ENCODE assay signal across 37 cellular contexts in the genomic region with DNA sequence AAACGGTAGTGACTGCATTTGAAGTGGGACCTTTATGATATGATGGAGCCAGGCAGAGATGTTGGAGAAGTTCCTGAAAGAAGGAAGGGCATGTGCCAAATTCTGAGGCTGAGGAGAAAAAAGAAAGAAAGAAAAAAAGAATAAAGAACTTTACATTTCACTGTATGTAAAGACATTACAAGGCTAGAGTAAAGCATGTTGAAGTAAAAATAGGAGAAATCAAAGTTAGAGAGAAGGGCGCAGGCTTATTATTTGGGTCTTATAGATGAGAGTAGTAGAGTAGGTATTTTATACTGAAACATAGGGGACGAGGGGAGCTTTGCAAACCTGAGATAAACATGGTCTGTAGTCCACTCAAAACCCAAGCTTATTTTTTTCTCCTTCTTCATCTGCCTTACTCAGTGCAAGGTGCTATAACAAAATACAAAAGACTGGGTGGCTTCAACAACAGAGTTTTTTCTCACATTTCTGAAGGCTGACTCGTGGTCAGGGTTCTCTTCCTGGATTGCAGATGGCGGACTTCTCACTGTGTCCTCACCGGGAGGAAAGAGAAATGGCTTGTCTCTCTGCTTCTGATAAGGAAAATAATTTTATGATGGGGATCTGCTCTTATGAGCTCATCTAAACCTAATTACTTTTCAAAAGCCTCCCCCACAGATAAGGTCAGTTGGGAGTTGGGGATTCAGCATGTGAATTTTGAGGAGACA. TPM values are rescaled to one million over a fixed set of nuclear protein-coding genes. Genes with fewer than 3 reads are reported as not detected.
"Had no signal": no experiment of that assay in that cellular context is flagged by ENCODE, and none has a peak within 500 bp of the region (broad histone marks: within the 10 kb centered on the region; RNA-seq: fewer than 3 reads in every experiment).

No MANE protein-coding gene starts in this region.

- FAIRE-seq: astrocyte, bronchial epithelial cell, RCC 7860 had no signal

- H3K27me3 ChIP-seq: body of pancreas had no signal

- H3K9me3 ChIP-seq: body of pancreas had no signal

- ATAC-seq: activated CD4-positive, alpha-beta T cell treated with anti-CD3 and anti-CD28 coated beads for 36 hours; activated CD4-positive, CD25-positive, alpha-beta regulatory T cell treated with anti-CD3 and anti-CD28 coated beads, Interleukin-2, amount 50 U/mL, for 24 hours; activated CD8-positive, alpha-beta T cell treated with anti-CD3 and anti-CD28 coated beads, Interleukin-2, amount 10 ng/mL, durations not matched to agents 7 days and 5 days; body of pancreas; Right ventricle myocardium inferior; WTC11 had no signal

- H2AFZ ChIP-seq: PC-9 had no signal

- DNase-seq: activated CD4-positive, alpha-beta T cell treated with anti-CD3 and anti-CD28 coated beads for 36 hours; activated CD4-positive, alpha-beta T cell treated with anti-CD3 and anti-CD28 coated beads, Interleukin-2, amount 10 ng/mL, durations not matched to agents 7 days and 5 days; activated CD4-positive, alpha-beta T cell treated with anti-CD3 and anti-CD28 coated beads, Interleukin-2, amount 50 U/mL, for 48 hours; activated CD8-positive, alpha-beta T cell treated with anti-CD3 and anti-CD28 coated beads, Interleukin-2, amount 10 ng/mL, durations not matched to agents 7 days and 5 days; activated gamma-delta T cell; activated naive CD4-positive, alpha-beta T cell treated with Interleukin-2 at 50 U/mL for 16 hours; activated naive CD8-positive, alpha-beta T cell treated with anti-CD3 and anti-CD28 coated beads, Interleukin-2, amount 10 ng/mL, durations not matched to agents 7 days and 5 days; activated T-cell treated with anti-CD3 and anti-CD28 coated beads, Interleukin-2, amount 50 U/mL, for 24 hours; body of pancreas; caudate nucleus; NCI-H1092 treated with DMSO at 0.1 percent for 48 hours; NCI-H1417; NCI-H146; NCI-H187; NCI-H2029 treated with DMSO at 0.1 percent for 48 hours; NCI-H2107; NCI-H2171; NCI-H510A; NCI-H526; NCI-H748 treated with DMSO at 0.1 percent for 48 hours; NK-92 treated with Interleukin-12 subunit alpha and Interleukin-12 subunit beta, amount 100 ng/mL, for 24 hours; PC-9; SW 1271; T-helper 1 cell; T-helper 2 cell; T-helper 9 cell had no signal

- H3K4me3 ChIP-seq: body of pancreas, PC-9 had no signal

- H3K4me1 ChIP-seq: body of pancreas had no signal

- H3K27ac ChIP-seq: body of pancreas, PC-9, RWPE1 had no signal

- H3K4me2 ChIP-seq: PC-9 had no signal

RNA-seq across cellular contexts. Expression of gene HBG1, which starts 2.7 kb away (rescaled TPM):
- total RNA-seq: activated CD4-positive, alpha-beta T cell treated with anti-CD3 and anti-CD28 coated beads for 36 hours; activated CD4-positive, alpha-beta T cell treated with anti-CD3 and anti-CD28 coated beads, Interleukin-2, amount 10 ng/mL, durations not matched to agents 7 days and 5 days; activated CD8-positive, alpha-beta T cell treated with anti-CD3 and anti-CD28 coated beads, Interleukin-2, amount 10 ng/mL, durations not matched to agents 7 days and 5 days; activated naive CD8-positive, alpha-beta T cell treated with anti-CD3 and anti-CD28 coated beads, Interleukin-2, amount 10 ng/mL, durations not matched to agents 7 days and 5 days; activated T-helper 2 cell treated with anti-CD3 and anti-CD28 coated beads, Interferon-gamma antibody, Interleukin-2, Interleukin-4, amounts not matched to agents 10 μg/mL and 5 μg/mL and 100 μg/mL, durations not matched to agents 14 hours and 24 hours and 36 hours; astrocyte; body of pancreas; bronchial epithelial cell; M059J; PC-9; Right ventricle myocardium inferior had no signal
- polyA plus RNA-seq: adipose tissue had no signal

RNA-seq across cellular contexts. Expression of gene HBG2, which starts 7.7 kb away (rescaled TPM):
- total RNA-seq: activated CD4-positive, alpha-beta T cell treated with anti-CD3 and anti-CD28 coated beads for 36 hours; activated CD4-positive, alpha-beta T cell treated with anti-CD3 and anti-CD28 coated beads, Interleukin-2, amount 10 ng/mL, durations not matched to agents 7 days and 5 days; activated CD8-positive, alpha-beta T cell treated with anti-CD3 and anti-CD28 coated beads, Interleukin-2, amount 10 ng/mL, durations not matched to agents 7 days and 5 days; activated naive CD8-positive, alpha-beta T cell treated with anti-CD3 and anti-CD28 coated beads, Interleukin-2, amount 10 ng/mL, durations not matched to agents 7 days and 5 days; activated T-helper 2 cell treated with anti-CD3 and anti-CD28 coated beads, Interferon-gamma antibody, Interleukin-2, Interleukin-4, amounts not matched to agents 10 μg/mL and 5 μg/mL and 100 μg/mL, durations not matched to agents 14 hours and 24 hours and 36 hours; astrocyte; body of pancreas; bronchial epithelial cell; M059J; PC-9; Right ventricle myocardium inferior had no signal
- polyA plus RNA-seq: adipose tissue had no signal

RNA-seq across cellular contexts. Expression of gene HBD, which starts 12.6 kb away (rescaled TPM):
- total RNA-seq: activated CD4-positive, alpha-beta T cell treated with anti-CD3 and anti-CD28 coated beads for 36 hours; activated CD4-positive, alpha-beta T cell treated with anti-CD3 and anti-CD28 coated beads, Interleukin-2, amount 10 ng/mL, durations not matched to agents 7 days and 5 days; activated CD8-positive, alpha-beta T cell treated with anti-CD3 and anti-CD28 coated beads, Interleukin-2, amount 10 ng/mL, durations not matched to agents 7 days and 5 days; activated naive CD8-positive, alpha-beta T cell treated with anti-CD3 and anti-CD28 coated beads, Interleukin-2, amount 10 ng/mL, durations not matched to agents 7 days and 5 days; activated T-helper 2 cell treated with anti-CD3 and anti-CD28 coated beads, Interferon-gamma antibody, Interleukin-2, Interleukin-4, amounts not matched to agents 10 μg/mL and 5 μg/mL and 100 μg/mL, durations not matched to agents 14 hours and 24 hours and 36 hours; astrocyte; body of pancreas; bronchial epithelial cell; cerebellum; PC-9; Right ventricle myocardium inferior; WTC11 had no signal

RNA-seq across cellular contexts. Expression of gene HBB, which starts 20.1 kb away (rescaled TPM):
- total RNA-seq: activated CD4-positive, alpha-beta T cell treated with anti-CD3 and anti-CD28 coated beads for 36 hours; activated CD4-positive, alpha-beta T cell treated with anti-CD3 and anti-CD28 coated beads, Interleukin-2, amount 10 ng/mL, durations not matched to agents 7 days and 5 days; activated CD8-positive, alpha-beta T cell treated with anti-CD3 and anti-CD28 coated beads, Interleukin-2, amount 10 ng/mL, durations not matched to agents 7 days and 5 days; activated naive CD8-positive, alpha-beta T cell treated with anti-CD3 and anti-CD28 coated beads, Interleukin-2, amount 10 ng/mL, durations not matched to agents 7 days and 5 days; activated T-helper 2 cell treated with anti-CD3 and anti-CD28 coated beads, Interferon-gamma antibody, Interleukin-2, Interleukin-4, amounts not matched to agents 10 μg/mL and 5 μg/mL and 100 μg/mL, durations not matched to agents 14 hours and 24 hours and 36 hours; astrocyte; bronchial epithelial cell; M059J; PC-9; WTC11 had no signal

RNA-seq across cellular contexts. Expression of gene HBE1, which starts 22.8 kb away (rescaled TPM):
- total RNA-seq: activated CD4-positive, alpha-beta T cell treated with anti-CD3 and anti-CD28 coated beads for 36 hours; activated CD4-positive, alpha-beta T cell treated with anti-CD3 and anti-CD28 coated beads, Interleukin-2, amount 10 ng/mL, durations not matched to agents 7 days and 5 days; activated CD8-positive, alpha-beta T cell treated with anti-CD3 and anti-CD28 coated beads, Interleukin-2, amount 10 ng/mL, durations not matched to agents 7 days and 5 days; activated naive CD8-positive, alpha-beta T cell treated with anti-CD3 and anti-CD28 coated beads, Interleukin-2, amount 10 ng/mL, durations not matched to agents 7 days and 5 days; activated T-helper 2 cell treated with anti-CD3 and anti-CD28 coated beads, Interferon-gamma antibody, Interleukin-2, Interleukin-4, amounts not matched to agents 10 μg/mL and 5 μg/mL and 100 μg/mL, durations not matched to agents 14 hours and 24 hours and 36 hours; astrocyte; body of pancreas; bronchial epithelial cell; Right ventricle myocardium inferior had no signal
